8 cellular contexts compared by ENCODE assay signal in the genomic region with DNA sequence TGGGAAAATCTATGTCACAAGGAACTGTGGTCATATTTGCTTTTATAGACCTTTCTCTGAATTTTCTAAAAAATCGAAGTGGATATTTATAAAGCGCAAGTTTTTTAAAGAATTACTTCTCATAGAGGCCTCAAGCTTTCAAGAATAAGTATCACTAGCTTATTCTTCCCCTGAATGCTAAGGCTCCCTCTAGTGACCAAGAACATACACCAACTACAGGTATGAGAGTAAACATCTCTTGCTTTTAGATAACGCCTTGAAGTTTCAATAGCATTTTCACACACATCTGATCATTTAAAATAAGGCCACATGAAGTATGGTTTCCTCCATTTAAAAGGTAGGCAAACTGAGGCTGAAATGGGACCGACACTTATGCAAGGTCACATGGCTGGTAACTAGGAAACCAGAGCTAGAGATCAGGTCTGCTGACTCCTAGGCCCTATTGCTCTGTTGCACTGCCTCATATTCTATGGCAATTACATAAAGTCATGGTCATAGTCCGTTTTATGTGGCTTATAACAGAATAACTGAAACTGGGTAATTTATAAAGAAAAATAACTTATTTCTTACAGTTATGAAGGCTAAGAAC.
A peak's percentile ranks its signal among the peaks of the same experiment; 100 is the strongest.
DNase-seq lines count a peak whose midpoint lies in the region; ATAC-seq and TF ChIP-seq lines count a peak whose summit lies in the region.

No MANE protein-coding gene starts in this region.

- H3K9me3 ChIP-seq in right cardiac atrium (ENCODE audit: control insufficient read depth, low read length) (no peaks in the 10 kb centered on the region), upper lobe of left lung (peaks cover 0 to 3% (median 0%) of the 10 kb centered on the region in 4 donors)

- no peak overlapping the region for H3K27ac ChIP-seq in VCaP
- H3K27ac ChIP-seq in right cardiac atrium (ENCODE audit: low read length): no peak overlapping the region
- H3K27ac ChIP-seq in upper lobe of left lung: no peak overlapping the region

- H3K27me3 ChIP-seq in right cardiac atrium (ENCODE audit: control insufficient read depth, insufficient read depth): no peaks in the 10 kb centered on the region
- H3K27me3 ChIP-seq in upper lobe of left lung: no peaks in the 10 kb centered on the region

- intact Hi-C loops in right cardiac atrium (cut with DNase I): loop anchor here (5.0 to 10.0 kb wide), 3 partner anchors 92 to 114 kb away; no protein-coding TSS in a partner anchor

- H3K4me1 ChIP-seq in right cardiac atrium (ENCODE audit: control insufficient read depth, insufficient read depth, low read length): no peaks in the 10 kb centered on the region
- H3K4me1 ChIP-seq in upper lobe of left lung: no peaks in the 10 kb centered on the region

- 59% methylated on average over 5 of the region's 5 CpGs for WGBS in right cardiac atrium
- WGBS in upper lobe of left lung, 2 donors: 49 to 54% methylated on average over 5 of the region's 5 CpGs

- TF ChIP-seq CTCF in VCaP (conservative IDR thresholded peaks at IDR 0.05) (peak; percentile 89), upper lobe of left lung (IDR thresholded peaks at IDR 0.05) (peak in 4 of 6 experiments; percentile 18 to 48 (median 44))

- H3K36me3 ChIP-seq in upper lobe of left lung: no peaks in the 10 kb centered on the region

- no peak for TF ChIP-seq EP300 in upper lobe of left lung (IDR thresholded peaks at IDR 0.05)

- TF ChIP-seq POLR2A in upper lobe of left lung (IDR thresholded peaks at IDR 0.05): no peak

- ATAC-seq in HG02623 (IDR thresholded peaks at IDR 0.05; ENCODE audit: unreplicated experiment): peak; percentile 84
- peak; percentile 71 to 79 for ATAC-seq in right cardiac atrium
- peak in 1 of 2 donors; percentile 73 for ATAC-seq in upper lobe of left lung (ENCODE audit: low FRiP score in 2 of 2)

- no peak overlapping the region for H3K4me3 ChIP-seq in right cardiac atrium (ENCODE audit: low read length)
- H3K4me3 ChIP-seq in upper lobe of left lung: no peak overlapping the region

- DNase-seq in NOMO-1 treated with DMSO at 0.1 percent for 48 hours (lab: John Stamatoyannopoulos, UW; ENCODE audit: unreplicated experiment): peak; percentile 28
- DNase-seq in NOMO-1 treated with dmso at 0.1 percent for 144 hours (lab: John Stamatoyannopoulos, UW; ENCODE audit: unreplicated experiment): no peak
- DNase-seq in NCI-H1436 (lab: John Stamatoyannopoulos, UW): peak; percentile 45
- DNase-seq in right cardiac atrium: no peak
- no peak for DNase-seq in upper lobe of left lung
- DNase-seq in anterior cingulate cortex (lab: John Stamatoyannopoulos, UW): no peak

Comparison
In these comparisons a context has a peak if more than half of its experiments do, and no peak if none do; other contexts are left out.
1. DNase-seq: peak in NOMO-1 treated with DMSO at 0.1 percent for 48 hours (single experiment) and NCI-H1436 (single experiment); none in NOMO-1 treated with dmso at 0.1 percent for 144 hours (single experiment), right cardiac atrium (0 of 3), upper lobe of left lung (0 of 2) and anterior cingulate cortex (0 of 58).